Comparison of ENCODE assay signal across 11 cellular contexts in genomic region chr2:86297382-86298147, GRCh38. TPM values are rescaled to one million over a fixed set of nuclear protein-coding genes. Genes with fewer than 3 reads are reported as not detected.
DNase-seq lines count a peak whose midpoint lies in the region; ATAC-seq lines count a peak whose summit lies in the region.
"Had no signal": no experiment of that assay in that cellular context is flagged by ENCODE, and none has a peak within 500 bp of the region (broad histone marks: within the 10 kb centered on the region; RNA-seq: fewer than 3 reads in every experiment).

No MANE protein-coding gene starts in this region.

- no peak overlapping the region for H3K27ac ChIP-seq in effector memory CD4-positive, alpha-beta T cell (ENCODE audit: insufficient read depth, low read length, poor library complexity, severe bottlenecking)
- no peak overlapping the region for H3K27ac ChIP-seq in trophoblast cell (ENCODE audit: low read depth, low read length)

- H2BK5ac ChIP-seq in trophoblast cell (ENCODE audit: low read depth, low read length, poor library complexity) = no peak overlapping the region

- H4K12ac ChIP-seq in trophoblast cell (ENCODE audit: low read depth, low read length) = no peak overlapping the region

- H2AK5ac ChIP-seq in trophoblast cell (ENCODE audit: low read length) = no peak overlapping the region

- no peak overlapping the region for H3K4me2 ChIP-seq in trophoblast cell (ENCODE audit: low read length)

- no peaks in the 10 kb centered on the region for H3K9me3 ChIP-seq in effector memory CD4-positive, alpha-beta T cell (ENCODE audit: control insufficient read depth, low read length)
- H3K9me3 ChIP-seq in trophoblast cell (ENCODE audit: insufficient read depth, low read depth, low read length) = peaks cover 2% of the 10 kb centered on the region

- H2BK12ac ChIP-seq in trophoblast cell (ENCODE audit: low read length) = no peak overlapping the region

- H3K36me3 ChIP-seq in H7 (replicated peaks; ENCODE audit: control insufficient read depth, insufficient read depth, low read length) (no peaks in the 10 kb centered on the region), trophoblast cell (ENCODE audit: control insufficient read depth in 1 of 2, insufficient read depth in 2 of 2, low read length in 2 of 2) (no peaks in the 10 kb centered on the region)
- no peaks in the 10 kb centered on the region for H3K36me3 ChIP-seq in effector memory CD4-positive, alpha-beta T cell (ENCODE audit: control insufficient read depth, insufficient read depth, low read length)

- POLR2A ChIA-PET in activated CD8-positive, alpha-beta T cell treated with anti-CD3 and anti-CD28 coated beads, Interleukin-2, amount 10 ng/mL, durations not matched to agents 7 days and 5 days (lab: Charles Lee) = no interaction called here

- no peak overlapping the region for H3K4ac ChIP-seq in trophoblast cell (ENCODE audit: low read depth, low read length)

- no peak overlapping the region for H3K27ac Mint-ChIP-seq in activated CD8-positive, alpha-beta T cell treated with anti-CD3 and anti-CD28 coated beads, Interleukin-2, amount 10 ng/mL, durations not matched to agents 7 days and 5 days

- no peak overlapping the region for H3K4me3 Mint-ChIP-seq in activated CD8-positive, alpha-beta T cell treated with anti-CD3 and anti-CD28 coated beads, Interleukin-2, amount 10 ng/mL, durations not matched to agents 7 days and 5 days

- no peak overlapping the region for H4K8ac ChIP-seq in trophoblast cell (ENCODE audit: low read depth, low read length)

- WGBS in trophoblast cell (ENCODE audit: extremely low coverage, insufficient coverage, insufficient read length) = no CpG with 5 or more reads among the region's 5 CpGs

- peak; percentile 30 for DNase-seq in CD1c-positive myeloid dendritic cell (ENCODE audit: extremely low spot score)
- DNase-seq in H7 = peak; percentile 44
- DNase-seq in activated CD8-positive, alpha-beta T cell treated with anti-CD3 and anti-CD28 coated beads, Interleukin-2, amount 10 ng/mL, durations not matched to agents 7 days and 5 days = peak; percentile 28
- DNase-seq in islet precursor cell = peak; percentile 23
- no peak for DNase-seq in COR-L47 (lab: John Stamatoyannopoulos, UW)
- no peak for DNase-seq in effector memory CD4-positive, alpha-beta T cell
- no peak for DNase-seq in trophoblast cell
- DNase-seq: midbrain; NCI-H1436 treated with DMSO at 0.1 percent for 48 hours; stimulated activated CD4-positive, alpha-beta T cell treated with anti-CD3 and anti-CD28 coated beads, Interleukin-2, amount 100 ng/mL, for 24 hours had no signal

- H3K79me1 ChIP-seq in trophoblast cell (ENCODE audit: low read length) = no peaks in the 10 kb centered on the region

- H2AFZ ChIP-seq in trophoblast cell (ENCODE audit: insufficient read depth, low read length, poor library complexity) = no peak overlapping the region

- CTCF ChIA-PET in activated CD8-positive, alpha-beta T cell treated with anti-CD3 and anti-CD28 coated beads, Interleukin-2, amount 10 ng/mL, durations not matched to agents 7 days and 5 days (lab: Charles Lee) = interaction anchor here (0.8 to 2.6 kb wide), 3 partner anchors 11 to 77 kb away, joined by 3 to 13 read pairs (median 3); no protein-coding TSS in a partner anchor

- H3K4me1 Mint-ChIP-seq in activated CD8-positive, alpha-beta T cell treated with anti-CD3 and anti-CD28 coated beads, Interleukin-2, amount 10 ng/mL, durations not matched to agents 7 days and 5 days (ENCODE audit: low read depth) = no peaks in the 10 kb centered on the region

- H3K27me3 Mint-ChIP-seq in activated CD8-positive, alpha-beta T cell treated with anti-CD3 and anti-CD28 coated beads, Interleukin-2, amount 10 ng/mL, durations not matched to agents 7 days and 5 days (ENCODE audit: low read depth) = peaks cover 27% of the 10 kb centered on the region

- H3K14ac ChIP-seq in trophoblast cell (ENCODE audit: low read length) = no peak overlapping the region

- no peaks in the 10 kb centered on the region for H3K9me3 Mint-ChIP-seq in activated CD8-positive, alpha-beta T cell treated with anti-CD3 and anti-CD28 coated beads, Interleukin-2, amount 10 ng/mL, durations not matched to agents 7 days and 5 days (ENCODE audit: insufficient read depth)

- H3K27me3 ChIP-seq in H7 (ENCODE audit: control insufficient read depth, insufficient read depth, low read length) (no peaks in the 10 kb centered on the region; the same call in 1 of the 2 replicates), trophoblast cell (ENCODE audit: insufficient read depth, low read length) (no peaks in the 10 kb centered on the region)
- no peaks in the 10 kb centered on the region for H3K27me3 ChIP-seq in effector memory CD4-positive, alpha-beta T cell (replicated peaks; ENCODE audit: control insufficient read depth, insufficient read depth, low read length, poor library complexity, severe bottlenecking)

- no peak overlapping the region for H4K91ac ChIP-seq in trophoblast cell (ENCODE audit: low read depth, low read length)

- peak; percentile 49 for ATAC-seq in activated CD8-positive, alpha-beta T cell treated with anti-CD3 and anti-CD28 coated beads, Interleukin-2, amount 10 ng/mL, durations not matched to agents 7 days and 5 days
- no peak for ATAC-seq in HG03159 (IDR thresholded peaks at IDR 0.05; ENCODE audit: unreplicated experiment)

- H3K18ac ChIP-seq in trophoblast cell (ENCODE audit: low read length) = no peak overlapping the region

- no peak overlapping the region for H3K23ac ChIP-seq in trophoblast cell (ENCODE audit: low read length)

- H3K9ac ChIP-seq in trophoblast cell (ENCODE audit: low read length) = no peak overlapping the region

- no peak overlapping the region for H2BK120ac ChIP-seq in trophoblast cell (ENCODE audit: insufficient read depth, low read length, poor library complexity)

- H3K36me3 Mint-ChIP-seq in activated CD8-positive, alpha-beta T cell treated with anti-CD3 and anti-CD28 coated beads, Interleukin-2, amount 10 ng/mL, durations not matched to agents 7 days and 5 days (ENCODE audit: low read depth) = no peaks in the 10 kb centered on the region

- no peaks in the 10 kb centered on the region for H3K4me1 ChIP-seq in effector memory CD4-positive, alpha-beta T cell (ENCODE audit: control insufficient read depth, insufficient read depth, low read length, poor library complexity, severe bottlenecking)
- no peaks in the 10 kb centered on the region for H3K4me1 ChIP-seq in trophoblast cell (ENCODE audit: control insufficient read depth in 1 of 2, insufficient read depth in 2 of 2, low read length in 2 of 2)

- H3K79me2 ChIP-seq in trophoblast cell (ENCODE audit: control insufficient read depth, insufficient read depth, low read length, poor library complexity) = no peaks in the 10 kb centered on the region

- H3K4me3 ChIP-seq in H7 (ENCODE audit: insufficient read depth, low read depth, low read length) (no peak overlapping the region), trophoblast cell (ENCODE audit: low read depth, low read length) (no peak overlapping the region)
- no peak overlapping the region for H3K4me3 ChIP-seq in effector memory CD4-positive, alpha-beta T cell (ENCODE audit: insufficient read depth, low read depth, low read length, poor library complexity, severe bottlenecking)

RNA-seq across cellular contexts. Expression of gene REEP1, which starts 39.9 kb away (rescaled TPM):
- total RNA-seq in H7 (2014; rRNA removed; shearing (Covaris generic)) = 0.48 and 0.59 TPM in 2 replicates
- total RNA-seq in activated CD8-positive, alpha-beta T cell treated with anti-CD3 and anti-CD28 coated beads, Interleukin-2, amount 10 ng/mL, durations not matched to agents 7 days and 5 days = under 1 TPM in 1 of 2 experiments, not detected in 1; 0.21 TPM
- polyA plus RNA-seq in trophoblast cell (2013) = 22.1 and 24.0 TPM in 2 replicates

Comparison
In these comparisons a context has a peak if more than half of its experiments do, and no peak if none do; other contexts are left out.
1. DNase-seq: peak in CD1c-positive myeloid dendritic cell (single experiment), H7 (single experiment), activated CD8-positive, alpha-beta T cell treated with anti-CD3 and anti-CD28 coated beads, Interleukin-2, amount 10 ng/mL, durations not matched to agents 7 days and 5 days (single experiment) and islet precursor cell (single experiment); none in COR-L47 (single experiment), effector memory CD4-positive, alpha-beta T cell (0 of 3) and trophoblast cell (0 of 2).